In genomic region chr2:105113616-105114275, GRCh38 we compare ENCODE assay signal across 14 cellular contexts.
"Had no signal": no experiment of that assay in that cellular context is flagged by ENCODE, and none has a peak within 500 bp of the region (broad histone marks: within the 10 kb centered on the region; RNA-seq: fewer than 3 reads in every experiment).

No MANE protein-coding gene starts in this region.

- H3K9me3 ChIP-seq: ascending aorta, MG63, SK-N-SH had no signal

- H3K27ac Mint-ChIP-seq: activated CD4-positive, alpha-beta T cell treated with anti-CD3 and anti-CD28 coated beads for 36 hours; activated CD8-positive, alpha-beta T cell treated with anti-CD3 and anti-CD28 coated beads for 36 hours; activated naive CD8-positive, alpha-beta T cell treated with anti-CD3 and anti-CD28 coated beads, Interleukin-2, amount 10 ng/mL, durations not matched to agents 7 days and 5 days; activated T-cell treated with anti-CD3 and anti-CD28 coated beads, Interleukin-2, amount 50 U/mL, for 72 hours; activated T-helper 2 cell treated with anti-CD3 and anti-CD28 coated beads, Interferon-gamma antibody, Interleukin-2, Interleukin-4, amounts not matched to agents 10 μg/mL and 5 μg/mL and 100 μg/mL, durations not matched to agents 14 hours and 24 hours and 36 hours had no signal

- H3K9ac ChIP-seq: SK-N-SH had no signal

- H3K4me3 Mint-ChIP-seq: activated CD4-positive, alpha-beta T cell treated with anti-CD3 and anti-CD28 coated beads for 36 hours; activated CD8-positive, alpha-beta T cell treated with anti-CD3 and anti-CD28 coated beads for 36 hours; activated naive CD8-positive, alpha-beta T cell treated with anti-CD3 and anti-CD28 coated beads, Interleukin-2, amount 10 ng/mL, durations not matched to agents 7 days and 5 days; activated T-cell treated with anti-CD3 and anti-CD28 coated beads, Interleukin-2, amount 50 U/mL, for 72 hours; brain; central memory CD8-positive, alpha-beta T cell had no signal

- DNase-seq: activated CD4-positive, alpha-beta T cell treated with anti-CD3 and anti-CD28 coated beads for 36 hours; activated CD8-positive, alpha-beta memory T cell treated with anti-CD3 and anti-CD28 coated beads, Interleukin-2, amount 50 U/mL, for 4 hours; activated CD8-positive, alpha-beta T cell treated with anti-CD3 and anti-CD28 coated beads for 36 hours; activated naive CD4-positive, alpha-beta T cell treated with anti-CD3 and anti-CD28 coated beads, Interleukin-2, amount 50 U/mL, for 16 hours; activated naive CD8-positive, alpha-beta T cell treated with anti-CD3 and anti-CD28 coated beads, Interleukin-2, amount 10 ng/mL, durations not matched to agents 7 days and 5 days; activated T-cell treated with anti-CD3 and anti-CD28 coated beads, Interleukin-2, amount 50 U/mL, for 72 hours; MG63; NCI-H1105 had no signal

- H3K27ac ChIP-seq: ascending aorta, VCaP had no signal

- H3K4me1 ChIP-seq: ascending aorta had no signal

- H3K9me3 Mint-ChIP-seq: activated CD8-positive, alpha-beta T cell treated with anti-CD3 and anti-CD28 coated beads for 36 hours; activated naive CD8-positive, alpha-beta T cell treated with anti-CD3 and anti-CD28 coated beads, Interleukin-2, amount 10 ng/mL, durations not matched to agents 7 days and 5 days; activated T-cell treated with anti-CD3 and anti-CD28 coated beads, Interleukin-2, amount 50 U/mL, for 72 hours; activated T-helper 2 cell treated with anti-CD3 and anti-CD28 coated beads, Interferon-gamma antibody, Interleukin-2, Interleukin-4, amounts not matched to agents 10 μg/mL and 5 μg/mL and 100 μg/mL, durations not matched to agents 14 hours and 24 hours and 36 hours; brain; central memory CD8-positive, alpha-beta T cell had no signal

- H3K4me1 Mint-ChIP-seq: activated CD4-positive, alpha-beta T cell treated with anti-CD3 and anti-CD28 coated beads for 36 hours; activated naive CD8-positive, alpha-beta T cell treated with anti-CD3 and anti-CD28 coated beads, Interleukin-2, amount 10 ng/mL, durations not matched to agents 7 days and 5 days; central memory CD8-positive, alpha-beta T cell had no signal

- H3K4me3 ChIP-seq: ascending aorta, MG63 had no signal

- H3K36me3 Mint-ChIP-seq: activated naive CD8-positive, alpha-beta T cell treated with anti-CD3 and anti-CD28 coated beads, Interleukin-2, amount 10 ng/mL, durations not matched to agents 7 days and 5 days; brain had no signal

- H3K27me3 Mint-ChIP-seq: activated CD4-positive, alpha-beta T cell treated with anti-CD3 and anti-CD28 coated beads for 36 hours; activated CD8-positive, alpha-beta T cell treated with anti-CD3 and anti-CD28 coated beads for 36 hours; activated naive CD8-positive, alpha-beta T cell treated with anti-CD3 and anti-CD28 coated beads, Interleukin-2, amount 10 ng/mL, durations not matched to agents 7 days and 5 days; central memory CD8-positive, alpha-beta T cell had no signal

- ATAC-seq: activated CD4-positive, alpha-beta T cell treated with anti-CD3 and anti-CD28 coated beads for 36 hours; activated CD8-positive, alpha-beta T cell treated with anti-CD3 and anti-CD28 coated beads for 36 hours; activated T-cell treated with anti-CD3 and anti-CD28 coated beads, Interleukin-2, amount 50 U/mL, for 72 hours had no signal

- H3K4me2 ChIP-seq: SK-N-SH had no signal

- H3K27me3 ChIP-seq: ascending aorta, MG63 had no signal

- H3K36me3 ChIP-seq: ascending aorta, MG63 had no signal
